Comparison of ENCODE assay signal across 12 cellular contexts in the genomic region with DNA sequence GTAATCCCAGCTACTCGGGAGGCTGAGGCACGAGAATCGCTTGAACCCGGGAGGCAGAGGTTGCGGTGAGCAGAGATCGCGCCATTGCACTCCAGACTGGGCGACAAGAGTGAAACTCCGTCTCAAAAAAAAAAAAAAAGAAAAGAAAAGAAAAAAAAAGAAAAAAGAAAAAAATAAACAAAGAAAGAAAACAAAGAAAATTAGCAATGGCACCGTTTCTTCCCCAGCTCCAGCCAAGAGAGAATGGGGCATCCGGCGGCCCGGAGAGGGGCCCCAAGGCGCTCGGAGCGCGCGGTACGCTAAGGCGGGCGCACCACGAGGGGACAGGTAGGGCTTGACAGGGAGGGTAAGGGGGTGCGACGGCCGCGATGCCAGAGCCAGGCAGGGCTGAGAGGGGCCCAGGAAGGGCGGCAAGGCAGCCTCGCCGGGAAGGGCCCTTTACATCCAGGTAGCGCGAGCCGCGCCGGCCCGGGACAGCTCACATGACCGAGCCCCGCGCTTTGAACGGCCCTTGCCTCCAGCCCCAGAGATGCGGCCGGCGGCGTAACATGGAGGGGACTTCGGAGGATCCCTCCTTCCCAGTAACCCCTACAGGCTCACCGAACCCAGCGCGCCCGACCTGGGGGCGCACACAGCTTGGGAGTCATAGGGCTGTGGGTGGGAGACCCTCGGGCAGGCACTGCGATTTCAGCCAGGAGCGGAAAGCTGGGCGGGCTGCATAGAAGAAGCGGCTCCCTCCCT. TPM values are rescaled to one million over a fixed set of nuclear protein-coding genes. Genes with fewer than 3 reads are reported as not detected.
DNase-seq lines count a peak whose midpoint lies in the region; ATAC-seq, FAIRE-seq and TF ChIP-seq lines count a peak whose summit lies in the region.
"Had no signal": no experiment of that assay in that cellular context is flagged by ENCODE, and none has a peak within 500 bp of the region (broad histone marks: within the 10 kb centered on the region; RNA-seq: fewer than 3 reads in every experiment).

No MANE protein-coding gene starts in this region.

- no peak overlapping the region for H3K27ac ChIP-seq in HUES64 (ENCODE audit: low read depth, low read length)
- peak overlapping the region; percentile 50 to 83 (median 80) for H3K27ac ChIP-seq in esophagus squamous epithelium

- H3K27ac Mint-ChIP-seq in neural crest cell (ENCODE audit: unreplicated experiment): no peak overlapping the region
- H3K27ac Mint-ChIP-seq: T-helper 17 cell had no signal

- ATAC-seq in GM18868 (IDR thresholded peaks at IDR 0.05; ENCODE audit: unreplicated experiment): no peak
- ATAC-seq: T-helper 17 cell had no signal

- H3K4me3 ChIP-seq in HUES64 (ENCODE audit: low read length): peak overlapping the region; percentile 83
- peak overlapping the region; percentile 62 to 73 (median 66) for H3K4me3 ChIP-seq in esophagus squamous epithelium

- peaks cover 56% of the 10 kb centered on the region for H3K4me1 Mint-ChIP-seq in neural crest cell

- DNase-seq in 8988T (peak; percentile 84), esophagus squamous epithelium (lab: John Stamatoyannopoulos, UW) (no peak), neural crest cell (ENCODE audit: low read depth, low spot score) (no peak), NCI-H1694 (lab: John Stamatoyannopoulos, UW) (no peak), urothelium cell line (ENCODE audit: low spot score) (no peak), mesenteric fat pad (ENCODE audit: low spot score) (no peak)
- DNase-seq: activated CD8-positive, alpha-beta memory T cell treated with anti-CD3 and anti-CD28 coated beads for 24 hours; islet precursor cell; T-helper 17 cell had no signal

- intact Hi-C loops in esophagus squamous epithelium (cut with DNase I): loop anchor here (5.0 kb wide), 1 partner anchor 57 kb away; no protein-coding TSS in a partner anchor

- peak overlapping the region; percentile 89 for H3K4me3 Mint-ChIP-seq in neural crest cell
- H3K4me3 Mint-ChIP-seq: T-helper 17 cell had no signal

- no peak for TF ChIP-seq POLR2A in esophagus squamous epithelium (IDR thresholded peaks at IDR 0.05)

- H3K36me3 Mint-ChIP-seq in neural crest cell (ENCODE audit: low read depth): no peaks in the 10 kb centered on the region

- H3K27me3 Mint-ChIP-seq in neural crest cell (ENCODE audit: low read depth): peaks cover 91% of the 10 kb centered on the region

- H3K4me1 ChIP-seq in HUES64 (ENCODE audit: insufficient read depth, low read length): peaks cover 61% of the 10 kb centered on the region
- peaks cover 19 to 71% (median 24%) of the 10 kb centered on the region in 3 donors for H3K4me1 ChIP-seq in esophagus squamous epithelium

- no peak for FAIRE-seq in urothelium cell line (lab: Jason Lieb, UNC)
- FAIRE-seq: endothelial cell of umbilical vein had no signal

- WGBS in HUES64: 2% methylated on average over 52 of the region's 54 CpGs
- WGBS in esophagus squamous epithelium, 2 donors: 5% methylated on average over 8 to 25 of the region's 54 CpGs

- H3K9me3 Mint-ChIP-seq in neural crest cell: no peaks in the 10 kb centered on the region

- H3K36me3 ChIP-seq in HUES64 (ENCODE audit: insufficient read depth, low read length) (no peaks in the 10 kb centered on the region), esophagus squamous epithelium (no peaks in the 10 kb centered on the region)

- peak overlapping the region; percentile 72 for H3K9ac ChIP-seq in HUES64 (ENCODE audit: low read depth, low read length)

- peaks cover 64% of the 10 kb centered on the region for H3K27me3 ChIP-seq in HUES64 (ENCODE audit: insufficient read depth, low read length)
- peaks cover 0 to 98% (median 2%) of the 10 kb centered on the region in 4 donors for H3K27me3 ChIP-seq in esophagus squamous epithelium

- TF ChIP-seq CTCF in esophagus squamous epithelium (IDR thresholded peaks at IDR 0.05): no peak
- no peak for TF ChIP-seq CTCF in neural crest cell (conservative IDR thresholded peaks at IDR 0.05)

- H3K9me3 ChIP-seq in HUES64 (ENCODE audit: insufficient read depth, low read depth, low read length) (no peaks in the 10 kb centered on the region), esophagus squamous epithelium (no peaks in the 10 kb centered on the region)

RNA-seq across cellular contexts. Expression of gene BMP7, which starts 1.4 kb away (rescaled TPM):
- polyA plus RNA-seq in HUES64 (2013, experiment 1 of 2): 8.9 TPM
- polyA plus RNA-seq in HUES64 (2013, experiment 2 of 2): 12.0 TPM
- total RNA-seq in esophagus squamous epithelium (10 to 100 TPM; 21.8 to 59.8 (median 35.1) TPM), neural crest cell (13.8 and 14.5 TPM in 2 replicates), mesenteric fat pad (0.16 TPM)
- total RNA-seq: endothelial cell of umbilical vein, T-helper 17 cell had no signal
- polyA plus RNA-seq: endothelial cell of umbilical vein had no signal

Comparison
In these comparisons a context has a peak if more than half of its experiments do, and no peak if none do; other contexts are left out.
1. RNA of gene BMP7, which starts 1.4 kb away (total RNA-seq): 21.8 to 59.8 TPM in esophagus squamous epithelium and 13.8 to 14.5 TPM in neural crest cell; 0.16 TPM in mesenteric fat pad (single experiment); every median in the first group is over 10 times any median in the second.